1 cellular context compared by ENCODE assay signal in the genomic region with DNA sequence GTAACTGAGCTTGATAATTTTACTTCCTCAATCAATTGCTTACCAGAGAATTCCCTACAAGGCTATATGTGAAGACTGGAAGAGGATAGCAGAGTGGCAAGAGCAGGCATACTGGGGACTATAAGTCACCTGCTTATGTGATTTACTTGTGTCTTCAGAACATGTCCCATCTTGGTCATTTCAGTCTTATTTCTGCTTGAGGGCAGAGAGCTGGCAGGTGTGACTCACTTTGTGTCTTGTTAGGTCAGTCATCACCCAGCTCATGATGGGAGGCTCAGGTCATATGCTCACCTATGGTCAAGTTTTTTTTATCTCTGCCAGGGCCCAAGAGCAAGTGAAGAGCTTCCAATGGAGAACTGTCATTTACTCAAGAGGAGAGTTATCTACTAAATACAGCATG.
TF ChIP-seq lines count a peak whose summit lies in the region.

No MANE protein-coding gene starts in this region.

TF ChIP-seq in K562, 482 proteins besides CTCF, POLR2A, EP300 and RAD21:
- TF ChIP-seq, protein P1, sequence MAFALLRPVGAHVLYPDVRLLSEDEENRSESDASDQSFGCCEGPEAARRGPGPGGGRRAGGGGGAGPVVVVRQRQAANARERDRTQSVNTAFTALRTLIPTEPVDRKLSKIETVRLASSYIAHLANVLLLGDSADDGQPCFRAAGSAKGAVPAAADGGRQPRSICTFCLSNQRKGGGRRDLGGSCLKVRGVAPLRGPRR (CRISPR knock-in tag; IDR thresholded peaks at IDR 0.05) = no peak
- TF ChIP-seq, protein P2, sequence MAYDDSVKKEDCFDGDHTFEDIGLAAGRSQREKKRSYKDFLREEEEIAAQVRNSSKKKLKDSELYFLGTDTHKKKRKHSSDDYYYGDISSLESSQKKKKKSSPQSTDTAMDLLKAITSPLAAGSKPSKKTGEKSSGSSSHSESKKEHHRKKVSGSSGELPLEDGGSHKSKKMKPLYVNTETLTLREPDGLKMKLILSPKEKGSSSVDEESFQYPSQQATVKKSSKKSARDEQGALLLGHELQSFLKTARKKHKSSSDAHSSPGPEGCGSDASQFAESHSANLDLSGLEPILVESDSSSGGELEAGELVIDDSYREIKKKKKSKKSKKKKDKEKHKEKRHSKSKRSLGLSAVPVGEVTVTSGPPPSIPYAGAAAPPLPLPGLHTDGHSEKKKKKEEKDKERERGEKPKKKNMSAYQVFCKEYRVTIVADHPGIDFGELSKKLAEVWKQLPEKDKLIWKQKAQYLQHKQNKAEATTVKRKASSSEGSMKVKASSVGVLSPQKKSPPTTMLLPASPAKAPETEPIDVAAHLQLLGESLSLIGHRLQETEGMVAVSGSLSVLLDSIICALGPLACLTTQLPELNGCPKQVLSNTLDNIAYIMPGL (CRISPR knock-in tag; IDR thresholded peaks at IDR 0.05) = no peak
- TF ChIP-seq, protein P3, sequence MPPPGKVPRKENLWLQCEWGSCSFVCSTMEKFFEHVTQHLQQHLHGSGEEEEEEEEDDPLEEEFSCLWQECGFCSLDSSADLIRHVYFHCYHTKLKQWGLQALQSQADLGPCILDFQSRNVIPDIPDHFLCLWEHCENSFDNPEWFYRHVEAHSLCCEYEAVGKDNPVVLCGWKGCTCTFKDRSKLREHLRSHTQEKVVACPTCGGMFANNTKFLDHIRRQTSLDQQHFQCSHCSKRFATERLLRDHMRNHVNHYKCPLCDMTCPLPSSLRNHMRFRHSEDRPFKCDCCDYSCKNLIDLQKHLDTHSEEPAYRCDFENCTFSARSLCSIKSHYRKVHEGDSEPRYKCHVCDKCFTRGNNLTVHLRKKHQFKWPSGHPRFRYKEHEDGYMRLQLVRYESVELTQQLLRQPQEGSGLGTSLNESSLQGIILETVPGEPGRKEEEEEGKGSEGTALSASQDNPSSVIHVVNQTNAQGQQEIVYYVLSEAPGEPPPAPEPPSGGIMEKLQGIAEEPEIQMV (tag; conservative IDR thresholded peaks at IDR 0.05; ENCODE audit: low read depth) = no peak
- no peak for TF ChIP-seq NUFIP1 (IDR thresholded peaks at IDR 0.05; ENCODE audit: partially characterized antibody)
- no peak for TF ChIP-seq CCAR2 (IDR thresholded peaks at IDR 0.05; ENCODE audit: low read depth, low read length)
